ENCODE assay signal across 28 cellular contexts in the genomic region with DNA sequence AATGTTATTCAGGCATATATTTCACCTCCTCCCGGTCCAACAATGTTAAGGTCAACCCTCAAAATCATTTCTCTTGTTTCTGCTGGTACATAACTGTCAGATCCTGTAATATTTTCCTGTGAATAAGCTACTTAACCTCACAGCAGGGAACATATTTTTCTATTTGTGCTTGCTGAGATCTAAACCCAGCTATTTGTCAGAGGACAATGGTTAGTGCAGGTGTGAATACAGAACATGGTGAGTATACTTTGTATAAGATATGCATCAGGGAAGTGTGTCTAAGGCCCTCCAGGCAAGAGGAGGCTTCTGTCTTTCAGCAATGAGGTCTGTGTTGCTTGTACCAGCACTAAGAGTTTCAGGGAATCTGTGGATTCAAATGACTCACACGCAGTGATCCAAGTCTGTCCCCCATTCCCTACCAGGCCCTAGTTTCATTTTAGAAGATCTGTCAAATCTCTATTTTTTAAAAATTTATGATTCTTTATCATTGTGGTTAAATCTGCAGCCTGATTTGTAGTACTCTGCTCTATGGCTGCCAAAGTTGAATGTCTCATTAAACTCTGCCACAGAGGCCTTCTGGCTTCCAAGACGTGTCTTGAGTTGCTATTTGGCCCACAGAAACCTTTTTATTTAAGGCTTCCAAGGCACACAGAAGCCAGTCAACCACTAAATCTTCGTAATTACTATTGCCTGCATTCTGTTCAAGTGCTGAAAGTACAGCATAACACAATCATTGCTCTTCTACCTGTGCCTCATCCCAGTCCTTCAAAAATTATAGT.
DNase-seq lines count a peak whose midpoint lies in the region; ATAC-seq and TF ChIP-seq lines count a peak whose summit lies in the region.
"Had no signal": no experiment of that assay in that cellular context is flagged by ENCODE, and none has a peak within 500 bp of the region (broad histone marks: within the 10 kb centered on the region; RNA-seq: fewer than 3 reads in every experiment).

No MANE protein-coding gene starts in this region.

- H3K27ac Mint-ChIP-seq in CD8-positive, alpha-beta T cell = no peak overlapping the region
- no peak overlapping the region for H3K27ac Mint-ChIP-seq in Caco-2 (ENCODE audit: unreplicated experiment)
- H3K27ac Mint-ChIP-seq: activated naive CD8-positive, alpha-beta T cell treated with anti-CD3 and anti-CD28 coated beads, Interleukin-2, amount 50 U/mL, for 24 hours; activated T-cell treated with anti-CD3 and anti-CD28 coated beads, Interleukin-2, amount 50 U/mL, for 72 hours; CD4-positive, CD25-positive, alpha-beta regulatory T cell; progenitor cell of endocrine pancreas had no signal

- H3K36me3 ChIP-seq in CD8-positive, alpha-beta T cell (ENCODE audit: insufficient read depth, low read length) = no peaks in the 10 kb centered on the region
- H3K36me3 ChIP-seq in Caco-2 (ENCODE audit: control insufficient read depth, insufficient read depth, low read length) = no peaks in the 10 kb centered on the region
- H3K36me3 ChIP-seq: MG63, SJCRH30, stomach, vagina had no signal

- H3K4me1 ChIP-seq in CD8-positive, alpha-beta T cell (ENCODE audit: insufficient read depth, low read length) = no peaks in the 10 kb centered on the region
- no peaks in the 10 kb centered on the region for H3K4me1 ChIP-seq in Caco-2
- H3K4me1 ChIP-seq: A549, SJCRH30, stomach, vagina had no signal

- no peaks in the 10 kb centered on the region for H3K27me3 ChIP-seq in CD8-positive, alpha-beta T cell (ENCODE audit: insufficient read depth, low read length)
- no peaks in the 10 kb centered on the region for H3K27me3 ChIP-seq in Caco-2 (replicated peaks; ENCODE audit: control insufficient read depth, insufficient read depth, low read length)
- H3K27me3 ChIP-seq: MG63, SJCRH30, stomach, vagina had no signal

- POLR2A ChIA-PET in CD8-positive, alpha-beta T cell (lab: Charles Lee) = no interaction called here
- POLR2A ChIA-PET in Caco-2 (lab: Charles Lee) = no interaction called here

- no peak overlapping the region for H3K27ac ChIP-seq in CD8-positive, alpha-beta T cell (ENCODE audit: low read depth, low read length)
- H3K27ac ChIP-seq: A549, SJCRH30, stomach, vagina had no signal

- ATAC-seq in CD8-positive, alpha-beta T cell = no peak
- ATAC-seq: A549; activated naive CD8-positive, alpha-beta T cell treated with anti-CD3 and anti-CD28 coated beads, Interleukin-2, amount 50 U/mL, for 24 hours; activated T-cell treated with anti-CD3 and anti-CD28 coated beads, Interleukin-2, amount 50 U/mL, for 72 hours; left ventricle myocardium superior had no signal

- TF ChIP-seq CTCF in CD8-positive, alpha-beta T cell (IDR thresholded peaks at IDR 0.05) = no peak
- TF ChIP-seq CTCF in Caco-2 (IDR thresholded peaks at IDR 0.05; ENCODE audit: insufficient read depth in 1 of 2, low read depth in 1 of 2, low read length in 1 of 2, severe bottlenecking in 1 of 2, unreplicated experiment in 1 of 2) = no peak

- no peaks in the 10 kb centered on the region for H3K9me3 ChIP-seq in CD8-positive, alpha-beta T cell (ENCODE audit: low read length)
- peaks cover 9% of the 10 kb centered on the region; the same call in 1 of the 2 replicates for H3K9me3 ChIP-seq in Caco-2
- H3K9me3 ChIP-seq: A549, vagina had no signal

- H3K4me3 ChIP-seq in CD8-positive, alpha-beta T cell (ENCODE audit: low read depth, low read length) = no peak overlapping the region
- no peak overlapping the region for H3K4me3 ChIP-seq in Caco-2 (ENCODE audit: low read depth, low read length)
- H3K4me3 ChIP-seq: A549, MG63, SJCRH30, stomach, vagina had no signal

- H3K9me3 Mint-ChIP-seq in CD8-positive, alpha-beta T cell = peaks cover 9% of the 10 kb centered on the region
- H3K9me3 Mint-ChIP-seq in Caco-2 (ENCODE audit: unreplicated experiment) = peaks cover 25% of the 10 kb centered on the region

- CTCF ChIA-PET in CD8-positive, alpha-beta T cell (lab: Charles Lee) = no interaction called here
- CTCF ChIA-PET in Caco-2 (lab: Charles Lee) = no interaction called here

- DNase-seq in COR-L47 (lab: John Stamatoyannopoulos, UW) (peak; percentile 78), M059J (ENCODE audit: low read depth) (peak; percentile 32), NCI-H446 (lab: John Stamatoyannopoulos, UW) (peak; percentile 68 to 85), globus pallidus (ENCODE audit: low spot score) (peak; percentile 1), occipital lobe (lab: John Stamatoyannopoulos, UW) (no peak), Caco-2 (no peak), RKO (ENCODE audit: low spot score) (no peak)
- no peak for DNase-seq in CD8-positive, alpha-beta T cell
- DNase-seq: activated CD4-positive, alpha-beta T cell treated with anti-CD3 and anti-CD28 coated beads, Interleukin-2, amount 50 U/mL, for 48 hours; activated naive CD8-positive, alpha-beta T cell treated with anti-CD3 and anti-CD28 coated beads, Interleukin-2, amount 50 U/mL, for 24 hours; activated T-cell treated with anti-CD3 and anti-CD28 coated beads, Interleukin-2, amount 50 U/mL, for 72 hours; AML-193; CD4-positive, CD25-positive, alpha-beta regulatory T cell; central memory CD4-positive, alpha-beta T cell; H7; islet precursor cell; KG1; left ventricle myocardium superior; MG63; NCI-H1105 treated with DMSO at 0.1 percent for 48 hours; NCI-H526 treated with DMSO at 0.1 percent for 48 hours; SJCRH30; stimulated activated CD4-positive, alpha-beta T cell treated with anti-CD3 and anti-CD28 coated beads, Interleukin-4, amount 100 ng/mL, for 1 hour; stomach; T-helper 1 cell had no signal

- H3K27me3 Mint-ChIP-seq in CD8-positive, alpha-beta T cell (ENCODE audit: low read depth) = no peaks in the 10 kb centered on the region
- no peaks in the 10 kb centered on the region for H3K27me3 Mint-ChIP-seq in Caco-2 (ENCODE audit: insufficient read depth, unreplicated experiment)
- H3K27me3 Mint-ChIP-seq: activated naive CD8-positive, alpha-beta T cell treated with anti-CD3 and anti-CD28 coated beads, Interleukin-2, amount 50 U/mL, for 24 hours; CD4-positive, CD25-positive, alpha-beta regulatory T cell; progenitor cell of endocrine pancreas had no signal

- BruUV-seq in Caco-2 (replicated peaks; lab: Mats Ljungman, UMichigan) = no TSS peak

- intact Hi-C loops in CD8-positive, alpha-beta T cell (cut with DNase I, micrococcal nuclease) = no loop called here
- intact Hi-C loops in Caco-2 (cut with micrococcal nuclease; ENCODE audit: unreplicated experiment) = no loop called here

- H3K4me1 Mint-ChIP-seq in CD8-positive, alpha-beta T cell (ENCODE audit: low read depth) = no peaks in the 10 kb centered on the region
- no peaks in the 10 kb centered on the region for H3K4me1 Mint-ChIP-seq in Caco-2 (ENCODE audit: low read depth, unreplicated experiment)
- H3K4me1 Mint-ChIP-seq: activated naive CD8-positive, alpha-beta T cell treated with anti-CD3 and anti-CD28 coated beads, Interleukin-2, amount 50 U/mL, for 24 hours; CD4-positive, CD25-positive, alpha-beta regulatory T cell had no signal

- H3K4me3 Mint-ChIP-seq in CD8-positive, alpha-beta T cell = no peak overlapping the region
- no peak overlapping the region for H3K4me3 Mint-ChIP-seq in Caco-2 (ENCODE audit: unreplicated experiment)
- H3K4me3 Mint-ChIP-seq: activated naive CD8-positive, alpha-beta T cell treated with anti-CD3 and anti-CD28 coated beads, Interleukin-2, amount 50 U/mL, for 24 hours; activated T-cell treated with anti-CD3 and anti-CD28 coated beads, Interleukin-2, amount 50 U/mL, for 72 hours; CD4-positive, CD25-positive, alpha-beta regulatory T cell had no signal

- H3K36me3 Mint-ChIP-seq in CD8-positive, alpha-beta T cell = no peaks in the 10 kb centered on the region
- H3K36me3 Mint-ChIP-seq in Caco-2 (ENCODE audit: insufficient read depth, unreplicated experiment) = no peaks in the 10 kb centered on the region
- H3K36me3 Mint-ChIP-seq: CD4-positive, CD25-positive, alpha-beta regulatory T cell had no signal

Comparison
In these comparisons a context has a peak if more than half of its experiments do, and no peak if none do; other contexts are left out.
1. DNase-seq: peak in COR-L47 (single experiment), M059J (single experiment), NCI-H446 (2 of 2) and globus pallidus (single experiment); none in occipital lobe (single experiment), CD8-positive, alpha-beta T cell (0 of 7), Caco-2 (0 of 2) and RKO (single experiment).